ENCODE assay signal across 12 cellular contexts in genomic region chr6:22657341-22657985, GRCh38.
DNase-seq lines count a peak whose midpoint lies in the region; ATAC-seq and TF ChIP-seq lines count a peak whose summit lies in the region.
"Had no signal": no experiment of that assay in that cellular context is flagged by ENCODE, and none has a peak within 500 bp of the region (broad histone marks: within the 10 kb centered on the region; RNA-seq: fewer than 3 reads in every experiment).

No MANE protein-coding gene starts in this region.

- H3K36me3 Mint-ChIP-seq in chondrocyte (ENCODE audit: low read depth), result no peaks in the 10 kb centered on the region

- H3K27ac Mint-ChIP-seq in chondrocyte (ENCODE audit: unreplicated experiment), result no peak overlapping the region
- H3K27ac Mint-ChIP-seq: activated naive CD4-positive, alpha-beta T cell treated with anti-CD3 and anti-CD28 coated beads for 36 hours had no signal

- TF ChIP-seq CTCF in chondrocyte (IDR thresholded peaks at IDR 0.05), result no peak

- DNase-seq in epidermal melanocyte (ENCODE audit: insufficient read length, low spot score) (peak; percentile 58), putamen (ENCODE audit: low spot score) (peak; percentile 95), chondrocyte (ENCODE audit: low spot score) (no peak), GOT3 (lab: John Stamatoyannopoulos, UW) (no peak)
- DNase-seq: activated CD4-positive, alpha-beta T cell treated with anti-CD3 and anti-CD28 coated beads for 1 hour; activated naive CD4-positive, alpha-beta T cell treated with anti-CD3 and anti-CD28 coated beads for 36 hours; RPMI8226 had no signal

- no peaks in the 10 kb centered on the region for H3K27me3 Mint-ChIP-seq in chondrocyte (ENCODE audit: low read depth)

- H3K9me3 Mint-ChIP-seq in chondrocyte (ENCODE audit: low read depth), result no peaks in the 10 kb centered on the region
- H3K9me3 Mint-ChIP-seq: activated naive CD4-positive, alpha-beta T cell treated with anti-CD3 and anti-CD28 coated beads for 36 hours had no signal

- peaks cover 30% of the 10 kb centered on the region for H3K4me1 Mint-ChIP-seq in chondrocyte (ENCODE audit: low read depth)

- ATAC-seq in GM19023 (IDR thresholded peaks at IDR 0.05; ENCODE audit: unreplicated experiment) (peak; percentile 49), HG03575 (IDR thresholded peaks at IDR 0.05; ENCODE audit: extremely low read depth, insufficient number of reproducible peaks, low FRiP score, unreplicated experiment) (peak; percentile 14), HG02763 (IDR thresholded peaks at IDR 0.05; ENCODE audit: unreplicated experiment) (no peak), GM21717 (IDR thresholded peaks at IDR 0.05; ENCODE audit: unreplicated experiment) (no peak)
- ATAC-seq: gastroesophageal sphincter had no signal

- H3K4me3 Mint-ChIP-seq in chondrocyte (ENCODE audit: unreplicated experiment), result no peak overlapping the region
- H3K4me3 Mint-ChIP-seq: activated naive CD4-positive, alpha-beta T cell treated with anti-CD3 and anti-CD28 coated beads for 36 hours had no signal

Comparison
In these comparisons a context has a peak if more than half of its experiments do, and no peak if none do; other contexts are left out.
1. ATAC-seq: peak in GM19023 (single experiment) and HG03575 (single experiment); none in HG02763 (single experiment) and GM21717 (single experiment).
2. DNase-seq: peak in epidermal melanocyte (single experiment) and putamen (single experiment); none in chondrocyte (single experiment) and GOT3 (single experiment).